ENCODE assay signal across 11 cellular contexts in genomic region chr20:9051508-9051907, GRCh38. TPM values are rescaled to one million over a fixed set of nuclear protein-coding genes. Genes with fewer than 3 reads are reported as not detected.
DNase-seq lines count a peak whose midpoint lies in the region; ATAC-seq and TF ChIP-seq lines count a peak whose summit lies in the region.
"Had no signal": no experiment of that assay in that cellular context is flagged by ENCODE, and none has a peak within 500 bp of the region (broad histone marks: within the 10 kb centered on the region; RNA-seq: fewer than 3 reads in every experiment).

No MANE protein-coding gene starts in this region.

- H3K36me3 Mint-ChIP-seq in T-cell = no peaks in the 10 kb centered on the region

- no peaks in the 10 kb centered on the region for H3K27me3 Mint-ChIP-seq in T-cell

- H3K4ac ChIP-seq in IMR-90 (ENCODE audit: low read depth, low read length) = peak overlapping the region; percentile 100; the same call in 1 of the 2 replicates

- H3K79me1 ChIP-seq in IMR-90 (ENCODE audit: low read depth in 1 of 2, low read length in 2 of 2) = peaks cover 5 to 12% of the 10 kb centered on the region in 2 experiments; a peak in 3 of 4 replicates

- no peak overlapping the region for H4K5ac ChIP-seq in IMR-90 (ENCODE audit: low read depth, low read length)

- H2BK20ac ChIP-seq in IMR-90 (ENCODE audit: low read depth, low read length) = no peak overlapping the region

- peak overlapping the region; percentile 98 for H2BK5ac ChIP-seq in IMR-90 (ENCODE audit: low read depth, low read length, poor library complexity, severe bottlenecking)

- H3K27ac Mint-ChIP-seq in T-cell = no peak overlapping the region

- intact Hi-C loops in IMR-90 (cut with micrococcal nuclease) = loop anchor here (1.0 to 5.0 kb wide), 2 partner anchors 18 to 199 kb away; partner anchors contain the start of gene PLCB4

- no peak overlapping the region for H2AK9ac ChIP-seq in IMR-90 (replicated peaks; ENCODE audit: low read depth, low read length, poor library complexity)

- H3K4me1 ChIP-seq in IMR-90 (ENCODE audit: control insufficient read depth, insufficient read depth, low read length) = peaks cover 25% of the 10 kb centered on the region

- H3K4me2 ChIP-seq in IMR-90 (ENCODE audit: low read depth, low read length) = peak overlapping the region; percentile 76

- no peak overlapping the region for H3K9ac ChIP-seq in IMR-90 (ENCODE audit: low read depth, low read length)

- H3K18ac ChIP-seq in IMR-90 (ENCODE audit: low read depth, low read length) = no peak overlapping the region

- H3K14ac ChIP-seq in IMR-90 (replicated peaks; ENCODE audit: low read depth, low read length) = no peak overlapping the region

- peak; percentile 91 for ATAC-seq in IMR-90 (ENCODE audit: low read depth)
- no peak for ATAC-seq in T-cell (replicated peaks in 1 of 4)

- WGBS in IMR-90 (ENCODE audit: extremely low coverage in 2 of 2, insufficient read length in 1 of 2), 2 experiments = 0% methylated on average over 2 of the region's 2 CpGs; no CpG with 5 or more reads in 1 of the 2 experiments

- no peak overlapping the region for H3K23ac ChIP-seq in IMR-90 (ENCODE audit: low read depth, low read length)

- H3K9me3 Mint-ChIP-seq in T-cell = peaks cover 5 to 16% (median 11%) of the 10 kb centered on the region in 3 donors

- TF ChIP-seq POLR2A in IMR-90 (IDR thresholded peaks at IDR 0.05; ENCODE audit: low read depth, low read length) = no peak

- no peak overlapping the region for H3K56ac ChIP-seq in IMR-90 (ENCODE audit: extremely low read depth, insufficient read depth, low read length)

- no peak overlapping the region for H2AK5ac ChIP-seq in IMR-90 (ENCODE audit: low read depth, low read length)

- POLR2A ChIA-PET in AG04450 (lab: Yijun Ruan, JAX) = interaction anchor here (0.6 to 1.0 kb wide), 4 partner anchors 12 to 243 kb away, joined by 3 to 5 read pairs (median 4); no protein-coding TSS in a partner anchor
- POLR2A ChIA-PET in IMR-90 (lab: Charles Lee; ENCODE audit: unreplicated experiment) = interaction anchor here (1.0 kb wide), 1 partner anchor 18 kb away, joined by 3 read pairs; the partner anchor contains the start of gene PLCB4
- POLR2A ChIA-PET in T-cell (lab: Charles Lee) = no interaction called here

- CTCF ChIA-PET in AG04450 (lab: Charles Lee) = interaction anchor here (0.9 to 1.4 kb wide), 2 partner anchors 198 to 308 kb away, joined by 7 to 8 read pairs; no protein-coding TSS in a partner anchor
- CTCF ChIA-PET in IMR-90 (lab: Yijun Ruan, JAX) = interaction anchor here (0.7 kb wide), 1 partner anchor 197 kb away, joined by 5 read pairs; no protein-coding TSS in a partner anchor
- CTCF ChIA-PET in T-cell (lab: Charles Lee) = no interaction called here

- BruUV-seq in IMR-90 (replicated peaks; lab: Mats Ljungman, UMichigan) = no TSS peak

- H2AFZ ChIP-seq in IMR-90 (replicated peaks; ENCODE audit: low read length, poor library complexity) = no peak overlapping the region

- H4K91ac ChIP-seq in IMR-90 (ENCODE audit: insufficient read depth, low read depth, low read length) = no peak overlapping the region

- no peak overlapping the region for H3K4me3 Mint-ChIP-seq in T-cell

- no peaks in the 10 kb centered on the region for H4K20me1 ChIP-seq in IMR-90 (ENCODE audit: insufficient read depth, low read length)

- peaks cover 18% of the 10 kb centered on the region for H3K9me1 ChIP-seq in IMR-90 (ENCODE audit: insufficient read depth, low read length)

- H3K4me3 ChIP-seq in AG04450 (ENCODE audit: low read depth, low read length) (no peak overlapping the region), IMR-90 (ENCODE audit: insufficient read depth, low read depth, low read length) (no peak overlapping the region), astrocyte of the cerebellum (ENCODE audit: low read depth, low read length) (no peak overlapping the region)

- no peak overlapping the region; the same call in 2 of the 3 replicates for H2BK15ac ChIP-seq in IMR-90 (ENCODE audit: low read depth, low read length)

- DNase-seq in AG04450 (ENCODE audit: low read depth, low spot score) = peak; percentile 94
- DNase-seq in IMR-90 = peak; percentile 99
- DNase-seq in astrocyte of the cerebellum (ENCODE audit: low read depth) = peak; percentile 91
- DNase-seq in kidney glomerular epithelial cell (lab: John Stamatoyannopoulos, UW) = peak; percentile 98
- DNase-seq in stimulated activated CD4-positive, alpha-beta T cell treated with anti-CD3 and anti-CD28 coated beads, Interleukin-2, amount 100 ng/mL, for 48 hours = no peak
- DNase-seq in T-cell = no peak
- no peak for DNase-seq in DMS53 (lab: John Stamatoyannopoulos, UW)
- DNase-seq in iPS-NIHi11 (ENCODE audit: low spot score) = no peak
- DNase-seq: activated CD4-positive, alpha-beta T cell treated with anti-CD3 and anti-CD28 coated beads, Interleukin-2, amount 50 U/mL, for 4 hours; cortex of kidney; NCI-H510A treated with DMSO at 0.1 percent for 48 hours had no signal

- in situ Hi-C loops in IMR-90 (cut with MboI; ENCODE audit: low sequenced_read_pairs) = loop anchor here (5.0 kb wide), 1 partner anchor 194 kb away; no protein-coding TSS in a partner anchor
- in situ Hi-C loops in astrocyte of the cerebellum (cut with HindIII; ENCODE audit: low sequenced_read_pairs) = no loop called here

- TF ChIP-seq CTCF in AG04450 (IDR thresholded peaks at IDR 0.05; ENCODE audit: low read depth, low read length) (no peak), IMR-90 (conservative IDR thresholded peaks at IDR 0.05; ENCODE audit: low read depth, low read length) (no peak), astrocyte of the cerebellum (IDR thresholded peaks at IDR 0.05; ENCODE audit: low read depth, low read length, missing control alignments) (no peak)

- H4K8ac ChIP-seq in IMR-90 (ENCODE audit: low read depth in 2 of 2, low read length in 2 of 2) = no peak overlapping the region

- no peak for TF ChIP-seq RAD21 in IMR-90 (IDR thresholded peaks at IDR 0.05; ENCODE audit: low read length)

- H3K27ac ChIP-seq in AG04450 (ENCODE audit: low read depth, low read length) (no peak overlapping the region), IMR-90 (ENCODE audit: insufficient read depth, low read length) (no peak overlapping the region)

- H2BK120ac ChIP-seq in IMR-90 (ENCODE audit: low read depth, low read length) = peak overlapping the region; percentile 100; the same call in 1 of the 2 replicates

- H3K9me3 ChIP-seq in AG04450 (ENCODE audit: control insufficient read depth, insufficient read depth, low read length) (peaks cover 2% of the 10 kb centered on the region; the same call in 1 of the 2 replicates), IMR-90 (ENCODE audit: control insufficient read depth, insufficient read depth, low read length) (no peaks in the 10 kb centered on the region; the same call in 1 of the 2 replicates)

- H3K27me3 ChIP-seq in AG04450 (ENCODE audit: control insufficient read depth, insufficient read depth, low read length) = no peaks in the 10 kb centered on the region
- H3K27me3 ChIP-seq in IMR-90 (ENCODE audit: control insufficient read depth, insufficient read depth, low read length) = no peaks in the 10 kb centered on the region

- H3K36me3 ChIP-seq in IMR-90 (ENCODE audit: control insufficient read depth, insufficient read depth, low read length) = no peaks in the 10 kb centered on the region

- H3K4me1 Mint-ChIP-seq in T-cell = peaks cover 0 to 1% (median 0%) of the 10 kb centered on the region in 3 donors

- dilution Hi-C loops in IMR-90 (cut with HindIII; ENCODE audit: low sequenced_read_pairs, unreplicated experiment) = no loop called here

TF ChIP-seq in IMR-90, 13 proteins besides CTCF, POLR2A, EP300 and RAD21:
- TF ChIP-seq MAFK (IDR thresholded peaks at IDR 0.05; ENCODE audit: low read depth, low read length) = peak; percentile 44; the same call in 1 of the 2 replicates
- peak; percentile 84 for TF ChIP-seq CEBPB (IDR thresholded peaks at IDR 0.05; ENCODE audit: low read depth, low read length)
- peak; percentile 86; the same call in 1 of the 2 replicates for TF ChIP-seq BHLHE40 (IDR thresholded peaks at IDR 0.05; ENCODE audit: low read depth, low read length)
- TF ChIP-seq MAZ (IDR thresholded peaks at IDR 0.05; ENCODE audit: borderline replicate concordance, low read depth, low read length) = no peak
- TF ChIP-seq NFE2L2 (IDR thresholded peaks at IDR 0.05; ENCODE audit: low read depth, low read length) = peak; percentile 87
- TF ChIP-seq FOS (IDR thresholded peaks at IDR 0.05; ENCODE audit: low read depth, low read length) = peak; percentile 100

RNA-seq across cellular contexts. Expression of gene PLCB4, which starts 17.4 kb away (rescaled TPM):
- 13.0 and 18.6 TPM in 2 replicates for polyA plus RNA-seq in AG04450 (2011; rRNA removed)
- polyA minus RNA-seq in AG04450 (2011; rRNA and poly(A)+ RNA removed) = 15.9 and 18.1 TPM in 2 replicates
- total RNA-seq in IMR-90 (2012; rRNA removed) = 24.0 and 28.3 TPM in 2 replicates
- 9.1 and 12.5 TPM in 2 replicates for polyA plus RNA-seq in IMR-90 (2012; rRNA removed)
- polyA plus RNA-seq in IMR-90 (2012; cell fraction: cytosol; rRNA removed) = 1.9 and 2.7 TPM in 2 replicates
- polyA plus RNA-seq in IMR-90 (2012; cell fraction: nucleus; rRNA removed; ENCODE audit: low replicate concordance) = 3.8 and 32.9 TPM in 2 replicates
- total RNA-seq in T-cell = under 1 TPM in 2 of 5 donors, not detected in 3; 0.06 to 0.07 TPM

Comparison
In these comparisons a context has a peak if more than half of its experiments do, and no peak if none do; other contexts are left out.
1. DNase-seq: peak in AG04450 (single experiment), IMR-90 (single experiment), astrocyte of the cerebellum (single experiment) and kidney glomerular epithelial cell (single experiment); none in stimulated activated CD4-positive, alpha-beta T cell treated with anti-CD3 and anti-CD28 coated beads, Interleukin-2, amount 100 ng/mL, for 48 hours (0 of 2), T-cell (0 of 34), DMS53 (single experiment) and iPS-NIHi11 (single experiment).
2. RNA of gene PLCB4, which starts 17.4 kb away (total RNA-seq): 24.0 to 28.3 TPM in IMR-90; 0.06 to 0.07 TPM in T-cell; every median in the first group is over 10 times any median in the second.
3. CTCF ChIA-PET loops: an anchor here in AG04450 (0.9 to 1.4 kb wide) and IMR-90 (0.7 kb wide); none called in T-cell.
4. POLR2A ChIA-PET loops: an anchor here in AG04450 (0.6 to 1.0 kb wide) and IMR-90 (1.0 kb wide); none called in T-cell.